Comparison of ENCODE assay signal across 24 cellular contexts in genomic region chr17:29650407-29650806, GRCh38. TPM values are rescaled to one million over a fixed set of nuclear protein-coding genes. Genes with fewer than 3 reads are reported as not detected.
DNase-seq lines count a peak whose midpoint lies in the region; ATAC-seq, FAIRE-seq and TF ChIP-seq lines count a peak whose summit lies in the region.
"Had no signal": no experiment of that assay in that cellular context is flagged by ENCODE, and none has a peak within 500 bp of the region (broad histone marks: within the 10 kb centered on the region; RNA-seq: fewer than 3 reads in every experiment).

No MANE protein-coding gene starts in this region.

- TF ChIP-seq CTCF in CD4-positive, alpha-beta T cell (IDR thresholded peaks at IDR 0.05) = no peak
- TF ChIP-seq CTCF in GM12878 (IDR thresholded peaks at IDR 0.05 in 2 of 3, conservative IDR thresholded peaks at IDR 0.05 in 1 of 3; ENCODE audit: control insufficient read depth in 2 of 3, extremely low read depth in 1 of 3, insufficient read depth in 1 of 3, low read depth in 3 of 3, low read length in 3 of 3) (no peak), neutrophil (IDR thresholded peaks at IDR 0.05) (no peak)

- no peak for TF ChIP-seq RAD21 in GM12878 (IDR thresholded peaks at IDR 0.05; ENCODE audit: insufficient read depth, low read depth, low read length)

- in situ Hi-C loops in GM12878 (cut with MboI) = no loop called here

- no peaks in the 10 kb centered on the region for H3K27me3 ChIP-seq in CD4-positive, alpha-beta T cell (ENCODE audit: control insufficient read depth, insufficient read depth, low read length)
- H3K27me3 ChIP-seq in GM12878 (replicated peaks in 1 of 2; ENCODE audit: control insufficient read depth in 2 of 2, insufficient read depth in 2 of 2, low read length in 1 of 2) (no peaks in the 10 kb centered on the region), neutrophil (no peaks in the 10 kb centered on the region)
- H3K27me3 ChIP-seq: gastroesophageal sphincter had no signal

- H2AFZ ChIP-seq in GM12878 (ENCODE audit: control insufficient read depth, low read depth, low read length) = no peak overlapping the region

- intact Hi-C loops in CD4-positive, alpha-beta T cell (cut with DNase I, micrococcal nuclease) = no loop called here
- intact Hi-C loops in GM12878 (cut with micrococcal nuclease; ENCODE audit: unreplicated experiment) = no loop called here

- H4K20me1 ChIP-seq in GM12878 (ENCODE audit: control insufficient read depth, insufficient read depth) = no peaks in the 10 kb centered on the region

- H3K4me2 ChIP-seq in GM12878 (ENCODE audit: control insufficient read depth, insufficient read depth) = no peak overlapping the region

- H3K4me3 ChIP-seq in GM12878 (no peak overlapping the region), neutrophil (ENCODE audit: low read depth in 1 of 2, low read length in 1 of 2) (no peak overlapping the region)
- H3K4me3 ChIP-seq: gastroesophageal sphincter, skin epidermis had no signal

- H3K4me1 Mint-ChIP-seq in CD4-positive, alpha-beta T cell (ENCODE audit: low read depth) = no peaks in the 10 kb centered on the region
- no peaks in the 10 kb centered on the region for H3K4me1 Mint-ChIP-seq in IgD-negative memory B cell
- H3K4me1 Mint-ChIP-seq: activated CD4-positive, alpha-beta T cell treated with anti-CD3 and anti-CD28 coated beads, Interleukin-2, amount 10 ng/mL, durations not matched to agents 7 days and 5 days had no signal

- no peak overlapping the region for H3K27ac ChIP-seq in CD4-positive, alpha-beta T cell (ENCODE audit: low read depth, low read length)
- no peak overlapping the region for H3K27ac ChIP-seq in GM12878 (ENCODE audit: control insufficient read depth, insufficient read depth)
- H3K27ac ChIP-seq in neutrophil = peak overlapping the region; percentile 1
- H3K27ac ChIP-seq: skin epidermis had no signal

- BruUV-seq in GM12878 (replicated peaks; lab: Mats Ljungman, UMichigan) = TSS peak; percentile 10

- H3K4me3 Mint-ChIP-seq in CD4-positive, alpha-beta T cell = no peak overlapping the region
- no peak overlapping the region for H3K4me3 Mint-ChIP-seq in IgD-negative memory B cell
- H3K4me3 Mint-ChIP-seq: activated CD4-positive, alpha-beta T cell treated with anti-CD3 and anti-CD28 coated beads, Interleukin-2, amount 10 ng/mL, durations not matched to agents 7 days and 5 days; nephron had no signal

- H3K79me2 ChIP-seq in GM12878 (ENCODE audit: control insufficient read depth, insufficient read depth, low read length) = no peaks in the 10 kb centered on the region

- peaks cover 77% of the 10 kb centered on the region for H3K36me3 Mint-ChIP-seq in CD4-positive, alpha-beta T cell (ENCODE audit: low read depth)
- H3K36me3 Mint-ChIP-seq in IgD-negative memory B cell = no peaks in the 10 kb centered on the region

- peaks cover 0 to 16% of the 10 kb centered on the region in 2 experiments for H3K36me3 ChIP-seq in GM12878 (ENCODE audit: control insufficient read depth in 2 of 2, insufficient read depth in 2 of 2, low read length in 1 of 2)
- H3K36me3 ChIP-seq in neutrophil = peaks cover 100% of the 10 kb centered on the region

- no peak for TF ChIP-seq EP300 in GM12878 (IDR thresholded peaks at IDR 0.05; ENCODE audit: borderline replicate concordance in 1 of 2, control insufficient read depth in 1 of 2, low read depth in 2 of 2, low read length in 2 of 2)

- DNase-seq in CD4-positive, alpha-beta T cell = no peak
- DNase-seq in GM12878 (ENCODE audit: low read depth, low spot score) = no peak
- DNase-seq: activated CD4-positive, alpha-beta T cell treated with anti-CD3 and anti-CD28 coated beads, Interleukin-2, amount 10 ng/mL, durations not matched to agents 7 days and 5 days; activated CD8-positive, alpha-beta memory T cell treated with anti-CD3 and anti-CD28 coated beads, Interleukin-2, amount 50 U/mL, for 48 hours; Caco-2; DND-41; effector CD4-positive, alpha-beta T cell; kidney; mesendoderm; NCI-H1436 treated with DMSO at 0.1 percent for 48 hours; NCI-H526; posterior cingulate gyrus; stimulated activated CD4-positive, alpha-beta T cell treated with anti-CD3 and anti-CD28 coated beads, Interleukin-2, amount 100 ng/mL, for 24 hours; stimulated activated naive CD8-positive, alpha-beta T cell treated with anti-CD3 and anti-CD28 coated beads, Interleukin-15, Interleukin-2, amounts not matched to agents 100 U/mL and 50 U/mL, for 24 hours; trophoblast cell had no signal

- POLR2A ChIA-PET in CD4-positive, alpha-beta T cell (lab: Charles Lee) = no interaction called here
- POLR2A ChIA-PET in GM12878 (lab: Charles Lee) = no interaction called here

- no peaks in the 10 kb centered on the region for H3K27me3 Mint-ChIP-seq in CD4-positive, alpha-beta T cell
- H3K27me3 Mint-ChIP-seq in IgD-negative memory B cell = no peaks in the 10 kb centered on the region
- H3K27me3 Mint-ChIP-seq: activated CD4-positive, alpha-beta T cell treated with anti-CD3 and anti-CD28 coated beads, Interleukin-2, amount 10 ng/mL, durations not matched to agents 7 days and 5 days had no signal

- RAD21 ChIA-PET in GM12878 (lab: Charles Lee; ENCODE audit: unreplicated experiment) = no interaction called here

- 35% methylated on average over 5 of the region's 5 CpGs for WGBS in GM12878 (ENCODE audit: insufficient coverage, insufficient replicate concordance, low lambda C conversion rate, missing lambda C conversion rate)

- H3K9me3 ChIP-seq in CD4-positive, alpha-beta T cell (ENCODE audit: control insufficient read depth, low read length) = no peaks in the 10 kb centered on the region
- H3K9me3 ChIP-seq in GM12878 (replicated peaks; ENCODE audit: control insufficient read depth, insufficient read depth, low read length) = no peaks in the 10 kb centered on the region
- H3K9me3 ChIP-seq in neutrophil = no peaks in the 10 kb centered on the region
- H3K9me3 ChIP-seq: Caco-2, gastroesophageal sphincter had no signal

- SMC1A ChIA-PET in GM12878 (lab: Charles Lee; ENCODE audit: uncharacterized antibody, unreplicated experiment) = no interaction called here

- TF ChIP-seq POLR2A in GM12878 (IDR thresholded peaks at IDR 0.05; ENCODE audit: low read depth, low read length) = no peak

- H3K27ac Mint-ChIP-seq in CD4-positive, alpha-beta T cell = peak overlapping the region; percentile 12
- peak overlapping the region in 2 of 3 donors; percentile 16 to 34 for H3K27ac Mint-ChIP-seq in IgD-negative memory B cell
- H3K27ac Mint-ChIP-seq: nephron had no signal

- FAIRE-seq in GM12878 (lab: Jason Lieb, UNC) = no peak
- FAIRE-seq: kidney had no signal

- ATAC-seq in CD4-positive, alpha-beta T cell (ENCODE audit: poor library complexity) = no peak
- ATAC-seq in GM12878 = no peak
- ATAC-seq in HG02852 (IDR thresholded peaks at IDR 0.05; ENCODE audit: unreplicated experiment) = no peak
- ATAC-seq in HG02884 (IDR thresholded peaks at IDR 0.05; ENCODE audit: unreplicated experiment) = no peak
- ATAC-seq in HG02885 (IDR thresholded peaks at IDR 0.05; ENCODE audit: poor library complexity, unreplicated experiment) = no peak
- ATAC-seq: esophagus mucosa; gastroesophageal sphincter; stimulated activated naive CD8-positive, alpha-beta T cell treated with anti-CD3 and anti-CD28 coated beads, Interleukin-15, Interleukin-2, amounts not matched to agents 100 U/mL and 50 U/mL, for 24 hours had no signal

- H3K9ac ChIP-seq in GM12878 (ENCODE audit: control insufficient read depth, insufficient read depth, low read length) = no peak overlapping the region

- H3K9me3 Mint-ChIP-seq in CD4-positive, alpha-beta T cell = no peaks in the 10 kb centered on the region
- H3K9me3 Mint-ChIP-seq in IgD-negative memory B cell = no peaks in the 10 kb centered on the region
- H3K9me3 Mint-ChIP-seq: activated CD4-positive, alpha-beta T cell treated with anti-CD3 and anti-CD28 coated beads, Interleukin-2, amount 10 ng/mL, durations not matched to agents 7 days and 5 days; nephron had no signal

- H3K4me1 ChIP-seq in GM12878 (ENCODE audit: control insufficient read depth, insufficient read depth, low read length) (no peaks in the 10 kb centered on the region), neutrophil (ENCODE audit: control insufficient read depth in 1 of 2, insufficient read depth in 1 of 2, low read depth in 1 of 2, low read length in 1 of 2) (no peaks in the 10 kb centered on the region)

- CTCF ChIA-PET in CD4-positive, alpha-beta T cell (lab: Charles Lee) = interaction anchor here (2.3 kb wide), 1 partner anchor 11 kb away, joined by 6 read pairs; no protein-coding TSS in a partner anchor
- CTCF ChIA-PET in GM12878 (lab: Yijun Ruan, JAX) = interaction anchor here (1.3 kb wide), 1 partner anchor 129 kb away, joined by 4 read pairs; no protein-coding TSS in a partner anchor

RNA-seq across cellular contexts. Expression of gene CORO6, which starts 27.7 kb away (rescaled TPM):
- 1 to 10 TPM; 2.8 to 3.3 TPM for total RNA-seq in CD4-positive, alpha-beta T cell
- not detected for polyA plus RNA-seq in IgD-negative memory B cell
- total RNA-seq in GM12878 (2013; cell fraction: nucleolus; rRNA removed) = 4.0 and 4.3 TPM in 2 replicates
- total RNA-seq in GM12878 (2014; rRNA removed) = 2.6 and 3.6 TPM in 2 replicates
- total RNA-seq in GM12878 (2014; rRNA removed; fragmentation: Illumina TruSeq; extraction: Trizol) = 0.63 and 0.69 TPM in 2 replicates
- total RNA-seq in GM12878 (2021) = 3.2 and 3.7 TPM in 2 replicates
- 0.80 TPM for polyA plus RNA-seq in GM12878 (2011; ENCODE audit: low read depth)
- polyA plus RNA-seq in GM12878 (2011; rRNA removed) = 0.69 and 0.87 TPM in 2 replicates
- 0.60 and 0.99 TPM in 2 replicates for polyA plus RNA-seq in GM12878 (2011; cell fraction: cytosol; rRNA removed)
- 12.2 and 15.8 TPM in 2 replicates for polyA plus RNA-seq in GM12878 (2011; cell fraction: nucleus; rRNA removed)
- polyA plus RNA-seq in GM12878 (2012) = 2.5 and 2.6 TPM in 2 replicates
- polyA plus RNA-seq in GM12878 (2014; fragmentation: Illumina TruSeq; extraction: Trizol) = 1.3 and 1.9 TPM in 2 replicates
- under 1 TPM in 1 of 2 experiments, not detected in 1; 0.26 TPM for polyA plus RNA-seq in GM12878 (2014; fragmentation: Nextera tagmentation; extraction: Ambion mirVana)
- polyA plus RNA-seq in GM12878 (2014; rRNA removed) = 5.0 and 5.4 TPM in 2 replicates
- 1 to 10 TPM; 1.7 to 3.3 TPM for polyA plus RNA-seq in GM12878 (2016; fragmentation: Nextera tagmentation; extraction: Ambion mirVana)
- 0.72 and 1.2 TPM in 2 replicates for polyA minus RNA-seq in GM12878 (2011; rRNA and poly(A)+ RNA removed)
- polyA minus RNA-seq in GM12878 (2011; cell fraction: cytosol; rRNA and poly(A)+ RNA removed) = not detected in 2 replicates
- 1.6 and 2.0 TPM in 2 replicates for polyA minus RNA-seq in GM12878 (2011; cell fraction: nucleus; rRNA and poly(A)+ RNA removed)

RNA-seq across cellular contexts. Expression of gene ANKRD13B, which starts 57.5 kb away (rescaled TPM):
- 1 to 10 TPM; 2.1 to 3.0 TPM for total RNA-seq in CD4-positive, alpha-beta T cell
- polyA plus RNA-seq in IgD-negative memory B cell = not detected
- 12.6 and 16.8 TPM in 2 replicates for total RNA-seq in GM12878 (2013; cell fraction: nucleolus; rRNA removed)
- total RNA-seq in GM12878 (2014; rRNA removed) = 7.1 and 8.5 TPM in 2 replicates
- total RNA-seq in GM12878 (2014; rRNA removed; fragmentation: Illumina TruSeq; extraction: Trizol) = 2.5 and 2.9 TPM in 2 replicates
- total RNA-seq in GM12878 (2021) = 14.0 and 15.0 TPM in 2 replicates
- 0.56 TPM for polyA plus RNA-seq in GM12878 (2011; ENCODE audit: low read depth)
- polyA plus RNA-seq in GM12878 (2011; rRNA removed) = 1.3 and 3.0 TPM in 2 replicates
- 3.2 and 6.8 TPM in 2 replicates for polyA plus RNA-seq in GM12878 (2011; cell fraction: cytosol; rRNA removed)
- 64.3 and 77.7 TPM in 2 replicates for polyA plus RNA-seq in GM12878 (2011; cell fraction: nucleus; rRNA removed)
- polyA plus RNA-seq in GM12878 (2012) = 2.0 and 3.5 TPM in 2 replicates
- polyA plus RNA-seq in GM12878 (2014; fragmentation: Illumina TruSeq; extraction: Trizol) = 1.5 and 4.0 TPM in 2 replicates
- polyA plus RNA-seq in GM12878 (2014; fragmentation: Nextera tagmentation; extraction: Ambion mirVana) = under 1 TPM; 0.18 to 0.53 TPM
- polyA plus RNA-seq in GM12878 (2014; rRNA removed) = 14.9 and 15.9 TPM in 2 replicates
- polyA plus RNA-seq in GM12878 (2016; fragmentation: Nextera tagmentation; extraction: Ambion mirVana) = 1 to 10 TPM; 1.6 to 2.1 TPM
- polyA minus RNA-seq in GM12878 (2011; rRNA and poly(A)+ RNA removed) = 2.6 and 5.8 TPM in 2 replicates
- polyA minus RNA-seq in GM12878 (2011; cell fraction: cytosol; rRNA and poly(A)+ RNA removed) = 3.2 and 4.6 TPM in 2 replicates
- 8.9 and 16.6 TPM in 2 replicates for polyA minus RNA-seq in GM12878 (2011; cell fraction: nucleus; rRNA and poly(A)+ RNA removed)
